8 cellular contexts compared by ENCODE assay signal in genomic region chr11:67006029-67006884, GRCh38. TPM values are rescaled to one million over a fixed set of nuclear protein-coding genes. Genes with fewer than 3 reads are reported as not detected.
A peak's percentile ranks its signal among the peaks of the same experiment; 100 is the strongest.
DNase-seq lines count a peak whose midpoint lies in the region; ATAC-seq and TF ChIP-seq lines count a peak whose summit lies in the region.

No MANE protein-coding gene starts in this region.

- TF ChIP-seq CTCF in OCI-LY3 (IDR thresholded peaks at IDR 0.05; ENCODE audit: low read depth, low read length) = no peak
- no peak for TF ChIP-seq CTCF in fibroblast of the aortic adventitia (IDR thresholded peaks at IDR 0.05; ENCODE audit: insufficient read depth, low read length)

- no peaks in the 10 kb centered on the region for H3K79me2 ChIP-seq in OCI-LY3 (ENCODE audit: low read length)

- H3K27me3 ChIP-seq in OCI-LY3 (ENCODE audit: low read depth, low read length) (0 out of 2 replicates have a peak, but pooled peaks cover under 1% of the 10 kb centered on the region), subcutaneous abdominal adipose tissue (ENCODE audit: control insufficient read depth in 5 of 5, insufficient read depth in 4 of 5, low read length in 5 of 5) (no peaks in the 10 kb centered on the region)

- peak overlapping the region; percentile 97 for H2AFZ ChIP-seq in OCI-LY3 (ENCODE audit: low read depth, low read length)

- intact Hi-C loops in Right ventricle myocardium superior (cut with DNase I) = no loop called here
- intact Hi-C loops in cardiac septum (cut with DNase I) = no loop called here

- H3K4me2 ChIP-seq in OCI-LY3 (ENCODE audit: low read length) = peak overlapping the region; percentile 72

- H3K4me3 ChIP-seq in OCI-LY3 (ENCODE audit: low read length) (peak overlapping the region; percentile 75), fibroblast of the aortic adventitia (ENCODE audit: low read depth, low read length) (no peak overlapping the region), subcutaneous abdominal adipose tissue (ENCODE audit: low read depth in 1 of 5, low read length in 5 of 5) (peak overlapping the region; percentile 5 to 54 (median 33))

- peak; percentile 72 for DNase-seq in Right ventricle myocardium superior
- DNase-seq in cardiac septum (ENCODE audit: low spot score) = no peak
- DNase-seq in fibroblast of the aortic adventitia (ENCODE audit: low read depth) = peak; percentile 17
- no peak for DNase-seq in NCI-H446 treated with DMSO at 0.1 percent for 48 hours (lab: John Stamatoyannopoulos, UW)
- no peak for DNase-seq in dedifferentiated amniotic fluid mesenchymal stem cell (ENCODE audit: extremely low spot score)

- H3K9me3 ChIP-seq in OCI-LY3 (ENCODE audit: insufficient read depth, low read length) (no peaks in the 10 kb centered on the region), subcutaneous abdominal adipose tissue (ENCODE audit: control insufficient read depth in 5 of 5, low read length in 5 of 5) (no peaks in the 10 kb centered on the region)

- H3K4me1 ChIP-seq in OCI-LY3 (ENCODE audit: low read length) = peaks cover 12% of the 10 kb centered on the region
- H3K4me1 ChIP-seq in subcutaneous abdominal adipose tissue (ENCODE audit: control insufficient read depth in 5 of 5, insufficient read depth in 5 of 5, low read length in 5 of 5) = peaks cover 0 to 19% (median 14%) of the 10 kb centered on the region in 5 donors

- H3K9ac ChIP-seq in OCI-LY3 (ENCODE audit: low read length) (peak overlapping the region; percentile 26), subcutaneous abdominal adipose tissue (ENCODE audit: low read length in 5 of 5) (no peak overlapping the region)

- ATAC-seq in Right ventricle myocardium superior (ENCODE audit: poor library complexity) (peak; percentile 68), GM18858 (IDR thresholded peaks at IDR 0.05; ENCODE audit: unreplicated experiment) (no peak)

- H3K36me3 ChIP-seq in OCI-LY3 (replicated peaks; ENCODE audit: low read depth, low read length) = no peaks in the 10 kb centered on the region
- H3K36me3 ChIP-seq in subcutaneous abdominal adipose tissue (ENCODE audit: control insufficient read depth in 5 of 5, insufficient read depth in 5 of 5, low read length in 5 of 5) = no peaks in the 10 kb centered on the region

- H3K27ac ChIP-seq in OCI-LY3 (ENCODE audit: low read length) (peak overlapping the region; percentile 44), subcutaneous abdominal adipose tissue (ENCODE audit: low read depth, low read length) (peak overlapping the region; percentile 17)

- H4K20me1 ChIP-seq in OCI-LY3 (ENCODE audit: insufficient read depth, low read length) = no peaks in the 10 kb centered on the region

RNA-seq across cellular contexts. Expression of gene SYT12, which starts 16.7 kb away (rescaled TPM):
- 0.13 TPM for total RNA-seq in Right ventricle myocardium superior
- 2.2 TPM for total RNA-seq in cardiac septum
- total RNA-seq in fibroblast of the aortic adventitia (ENCODE audit: low replicate concordance) = 0.09 TPM in 1 of 2 replicates, not detected in the other

RNA-seq across cellular contexts. Expression of gene C11orf86, which starts 31.2 kb away (rescaled TPM):
- total RNA-seq in Right ventricle myocardium superior (not detected), cardiac septum (not detected), fibroblast of the aortic adventitia (ENCODE audit: low replicate concordance) (not detected in 2 replicates)

RNA-seq across cellular contexts. Expression of gene PC, which starts 48.1 kb away (rescaled TPM):
- total RNA-seq in Right ventricle myocardium superior = 8.6 TPM
- 12.1 TPM for total RNA-seq in cardiac septum
- total RNA-seq in fibroblast of the aortic adventitia (ENCODE audit: low replicate concordance) = 12.7 and 21.5 TPM in 2 replicates

RNA-seq across cellular contexts. Expression of gene RHOD, which starts 50.4 kb away (rescaled TPM):
- total RNA-seq in Right ventricle myocardium superior (66.8 TPM), cardiac septum (25.8 TPM), fibroblast of the aortic adventitia (ENCODE audit: low replicate concordance) (15.1 and 26.1 TPM in 2 replicates)

Comparison
In these comparisons a context has a peak if more than half of its experiments do, and no peak if none do; other contexts are left out.
1. DNase-seq: peak in Right ventricle myocardium superior (single experiment) and fibroblast of the aortic adventitia (single experiment); none in cardiac septum (single experiment), NCI-H446 treated with DMSO at 0.1 percent for 48 hours (single experiment) and dedifferentiated amniotic fluid mesenchymal stem cell (single experiment).